In genomic region chr9:116951588-116952433, GRCh38 we compare ENCODE assay signal across 10 cellular contexts.
DNase-seq lines count a peak whose midpoint lies in the region; ATAC-seq and TF ChIP-seq lines count a peak whose summit lies in the region.
"Had no signal": no experiment of that assay in that cellular context is flagged by ENCODE, and none has a peak within 500 bp of the region (broad histone marks: within the 10 kb centered on the region; RNA-seq: fewer than 3 reads in every experiment).

No MANE protein-coding gene starts in this region.

- in situ Hi-C loops in mammary epithelial cell (cut with MboI; ENCODE audit: low sequenced_read_pairs in 2 of 2) = no loop called here

- CTCF ChIA-PET in mammary epithelial cell (lab: Charles Lee; ENCODE audit: low non-redundant PET) (no interaction called here), OCI-LY7 (lab: Charles Lee; ENCODE audit: unreplicated experiment) (no interaction called here)

- H4K20me1 ChIP-seq in BLaER1 (no peaks in the 10 kb centered on the region), mammary epithelial cell (ENCODE audit: insufficient read depth, low read length) (no peaks in the 10 kb centered on the region), OCI-LY7 (ENCODE audit: insufficient read depth, low read length) (no peaks in the 10 kb centered on the region)

- H3K79me2 ChIP-seq in mammary epithelial cell (ENCODE audit: insufficient read depth, low read length) = no peaks in the 10 kb centered on the region
- no peaks in the 10 kb centered on the region for H3K79me2 ChIP-seq in OCI-LY7 (ENCODE audit: insufficient read depth, low read depth, low read length)

- no peak for TF ChIP-seq CTCF in mammary epithelial cell (conservative IDR thresholded peaks at IDR 0.05 in 1 of 2, IDR thresholded peaks at IDR 0.05 in 1 of 2; ENCODE audit: extremely low read depth in 1 of 2, insufficient read depth in 1 of 2, low read depth in 1 of 2, low read length in 2 of 2)
- no peak for TF ChIP-seq CTCF in OCI-LY7 (conservative IDR thresholded peaks at IDR 0.05; ENCODE audit: low read length)

- peak overlapping the region; percentile 52 for H3K4me2 ChIP-seq in BLaER1
- H3K4me2 ChIP-seq in mammary epithelial cell (ENCODE audit: insufficient read depth, low read depth, low read length) = peak overlapping the region; percentile 59
- no peak overlapping the region for H3K4me2 ChIP-seq in OCI-LY7 (ENCODE audit: low read length)

- H3K27me3 ChIP-seq in BLaER1 (no peaks in the 10 kb centered on the region), mammary epithelial cell (ENCODE audit: insufficient read depth, low read length) (no peaks in the 10 kb centered on the region)

- H3K4me1 ChIP-seq in BLaER1 = peaks cover 27% of the 10 kb centered on the region
- peaks cover 24% of the 10 kb centered on the region for H3K4me1 ChIP-seq in mammary epithelial cell (ENCODE audit: insufficient read depth, low read length)
- no peaks in the 10 kb centered on the region for H3K4me1 ChIP-seq in OCI-LY7 (ENCODE audit: insufficient read depth, low read length, poor library complexity, severe bottlenecking)

- DNase-seq in mammary epithelial cell (peak; percentile 91), OCI-LY7 (ENCODE audit: low spot score) (no peak), NCI-H2196 (lab: John Stamatoyannopoulos, UW; ENCODE audit: unreplicated experiment) (no peak)
- DNase-seq in activated CD4-positive, alpha-beta T cell treated with anti-CD3 and anti-CD28 coated beads, Interleukin-2, amount 50 U/mL, for 4 hours = no peak
- DNase-seq in stimulated activated naive CD4-positive, alpha-beta T cell treated with Interleukin-2 at 50 U/mL for 16 hours (lab: John Stamatoyannopoulos, UW) = no peak
- DNase-seq: activated CD8-positive, alpha-beta T cell treated with anti-CD3 and anti-CD28 coated beads, Interleukin-2, amount 10 ng/mL, durations not matched to agents 7 days and 5 days; NCI-H1436 had no signal

- ATAC-seq in GM19452 (IDR thresholded peaks at IDR 0.05; ENCODE audit: unreplicated experiment) (peak; percentile 75), HG03097 (IDR thresholded peaks at IDR 0.05; ENCODE audit: low FRiP score, unreplicated experiment) (peak; percentile 76)
- ATAC-seq: activated CD8-positive, alpha-beta T cell treated with anti-CD3 and anti-CD28 coated beads, Interleukin-2, amount 10 ng/mL, durations not matched to agents 7 days and 5 days had no signal

- H3K9me3 ChIP-seq in BLaER1 (no peaks in the 10 kb centered on the region), mammary epithelial cell (replicated peaks; ENCODE audit: insufficient read depth, low read length) (no peaks in the 10 kb centered on the region), OCI-LY7 (ENCODE audit: low read length) (no peaks in the 10 kb centered on the region)

- H3K9ac ChIP-seq in BLaER1 = no peak overlapping the region
- H3K9ac ChIP-seq in mammary epithelial cell (ENCODE audit: insufficient read depth, low read length) = no peak overlapping the region

- H3K4me3 ChIP-seq in BLaER1 (no peak overlapping the region), mammary epithelial cell (replicated peaks in 1 of 3; ENCODE audit: insufficient read depth in 1 of 3, low read depth in 2 of 3, low read length in 3 of 3) (no peak overlapping the region), OCI-LY7 (ENCODE audit: low read depth, low read length, poor library complexity, severe bottlenecking) (no peak overlapping the region)

- WGBS in mammary epithelial cell (ENCODE audit: low coverage, missing lambda C conversion rate) = 0% methylated on average over 3 of the region's 3 CpGs

- POLR2A ChIA-PET in OCI-LY7 (lab: Charles Lee) = no interaction called here

- H2AFZ ChIP-seq in mammary epithelial cell (ENCODE audit: low read depth, low read length) (peak overlapping the region; percentile 59), OCI-LY7 (ENCODE audit: low read length) (no peak overlapping the region)

- H3K27ac ChIP-seq in BLaER1 (no peak overlapping the region), mammary epithelial cell (ENCODE audit: insufficient read depth, low read depth, low read length) (peak overlapping the region; percentile 50), OCI-LY7 (ENCODE audit: low read depth, low read length, poor library complexity, severe bottlenecking) (no peak overlapping the region)

- dilution Hi-C loops in mammary epithelial cell (cut with HindIII; ENCODE audit: low sequenced_read_pairs) = no loop called here

- BruUV-seq in mammary epithelial cell (replicated peaks; lab: Mats Ljungman, UMichigan) = TSS peak; percentile 75
- no TSS peak for BruUV-seq in OCI-LY7 (replicated peaks; lab: Mats Ljungman, UMichigan)

- intact Hi-C loops in mammary epithelial cell (cut with micrococcal nuclease) = loop anchor here (2.0 kb wide), 1 partner anchor 35 kb away; no protein-coding TSS in a partner anchor
- intact Hi-C loops in OCI-LY7 (cut with micrococcal nuclease; ENCODE audit: unreplicated experiment) = no loop called here

- H3K36me3 ChIP-seq in BLaER1 (no peaks in the 10 kb centered on the region), mammary epithelial cell (ENCODE audit: insufficient read depth, low read length) (no peaks in the 10 kb centered on the region), OCI-LY7 (ENCODE audit: insufficient read depth, low read length) (no peaks in the 10 kb centered on the region)

- H3K9me2 ChIP-seq in OCI-LY7 (ENCODE audit: insufficient read depth, low read length) = no peaks in the 10 kb centered on the region
